ENCODE assay signal across 1 cellular context in the genomic region with DNA sequence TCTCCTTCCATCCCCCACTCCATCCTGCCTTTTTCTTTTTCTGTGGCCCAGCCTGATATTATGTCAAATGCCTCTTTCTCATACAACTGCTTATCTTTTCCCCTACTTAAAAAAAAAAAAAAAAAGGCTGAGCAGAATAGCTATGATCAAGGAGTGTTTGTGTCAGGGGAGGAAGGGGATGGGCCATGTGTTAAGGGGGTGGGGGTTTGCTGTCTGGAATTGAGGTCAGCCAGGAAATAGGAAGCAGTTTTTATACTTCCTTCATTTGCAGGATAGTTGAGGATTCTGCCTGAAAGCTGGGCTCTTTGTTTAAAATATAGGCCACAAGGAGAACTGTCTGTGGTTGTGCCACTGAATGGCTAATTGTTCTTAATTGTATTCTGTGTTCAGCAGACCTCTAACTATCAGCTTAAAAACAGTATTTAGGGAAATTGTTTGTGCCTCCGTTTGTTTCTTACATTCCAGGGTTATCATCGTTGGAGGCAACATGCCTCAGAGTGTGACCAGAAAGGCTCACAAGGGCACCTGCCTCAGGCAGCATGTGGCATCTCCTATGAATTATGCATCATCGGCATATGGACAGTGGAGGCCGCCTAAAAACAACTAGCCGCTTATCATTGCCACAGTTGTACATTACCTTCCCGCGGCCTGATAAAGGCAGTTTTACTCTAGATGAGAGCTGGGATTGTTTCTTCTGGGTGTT.
TF ChIP-seq lines count a peak whose summit lies in the region.

No MANE protein-coding gene starts in this region.

TF ChIP-seq in IMR-90, 13 proteins besides CTCF, POLR2A, EP300 and RAD21 (continued from another document):
- TF ChIP-seq NFE2L2 (IDR thresholded peaks at IDR 0.05; ENCODE audit: low read depth, low read length), result no peak
- no peak for TF ChIP-seq RCOR1 (IDR thresholded peaks at IDR 0.05; ENCODE audit: insufficient replicate concordance, low read length)
- TF ChIP-seq MXI1 (IDR thresholded peaks at IDR 0.05; ENCODE audit: borderline replicate concordance, low read depth, low read length), result no peak
- TF ChIP-seq, protein P1, sequence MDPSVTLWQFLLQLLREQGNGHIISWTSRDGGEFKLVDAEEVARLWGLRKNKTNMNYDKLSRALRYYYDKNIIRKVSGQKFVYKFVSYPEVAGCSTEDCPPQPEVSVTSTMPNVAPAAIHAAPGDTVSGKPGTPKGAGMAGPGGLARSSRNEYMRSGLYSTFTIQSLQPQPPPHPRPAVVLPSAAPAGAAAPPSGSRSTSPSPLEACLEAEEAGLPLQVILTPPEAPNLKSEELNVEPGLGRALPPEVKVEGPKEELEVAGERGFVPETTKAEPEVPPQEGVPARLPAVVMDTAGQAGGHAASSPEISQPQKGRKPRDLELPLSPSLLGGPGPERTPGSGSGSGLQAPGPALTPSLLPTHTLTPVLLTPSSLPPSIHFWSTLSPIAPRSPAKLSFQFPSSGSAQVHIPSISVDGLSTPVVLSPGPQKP (IDR thresholded peaks at IDR 0.05; ENCODE audit: borderline replicate concordance, low read depth, low read length), result no peak
- no peak for TF ChIP-seq CEBPB (IDR thresholded peaks at IDR 0.05; ENCODE audit: low read depth, low read length)
- no peak for TF ChIP-seq FOS (IDR thresholded peaks at IDR 0.05; ENCODE audit: low read depth, low read length)
- TF ChIP-seq CHD1 (IDR thresholded peaks at IDR 0.05; ENCODE audit: low read depth, low read length), result no peak
- no peak for TF ChIP-seq BHLHE40 (IDR thresholded peaks at IDR 0.05; ENCODE audit: low read depth, low read length)
- TF ChIP-seq SMC3 (IDR thresholded peaks at IDR 0.05; ENCODE audit: low read depth, low read length), result no peak
